In genomic region chr1:233113009-233113712, GRCh38 we compare ENCODE assay signal across 8 cellular contexts.
DNase-seq lines count a peak whose midpoint lies in the region; ATAC-seq and TF ChIP-seq lines count a peak whose summit lies in the region.

No MANE protein-coding gene starts in this region.

- H3K27ac ChIP-seq in dorsolateral prefrontal cortex, result peak overlapping the region in 54 of 59 donors; percentile 3 to 89 (median 66)
- H3K27ac ChIP-seq in lower lobe of right lung, result peak overlapping the region; percentile 76
- H3K27ac ChIP-seq in testis, result no peak overlapping the region

- no peak for TF ChIP-seq POLR2A in testis (IDR thresholded peaks at IDR 0.05)

- H3K9me3 ChIP-seq in lower lobe of right lung, result no peaks in the 10 kb centered on the region
- H3K9me3 ChIP-seq in testis, result no peaks in the 10 kb centered on the region

- H3K4me3 ChIP-seq in dorsolateral prefrontal cortex (peak overlapping the region in 22 of 59 donors; percentile 3 to 38 (median 16)), lower lobe of right lung (peak overlapping the region; percentile 7), testis (no peak overlapping the region)

- H3K36me3 ChIP-seq in lower lobe of right lung, result no peaks in the 10 kb centered on the region
- H3K36me3 ChIP-seq in testis (ENCODE audit: low read depth, missing control alignments), result no peaks in the 10 kb centered on the region

- DNase-seq in AG08396 (ENCODE audit: low spot score), result peak; percentile 84
- DNase-seq in SK-N-DZ (ENCODE audit: low spot score), result peak; percentile 5
- DNase-seq in dorsolateral prefrontal cortex, result peak in 7 of 10 donors; percentile 28 to 71 (median 38)
- peak; percentile 82 for DNase-seq in lower lobe of right lung
- peak; percentile 32 for DNase-seq in testis
- DNase-seq in NCI-H774 (lab: John Stamatoyannopoulos, UW), result no peak

- H3K4me1 ChIP-seq in lower lobe of right lung (peaks cover 38% of the 10 kb centered on the region), testis (no peaks in the 10 kb centered on the region)

- TF ChIP-seq CTCF in dorsolateral prefrontal cortex (IDR thresholded peaks at IDR 0.05 in 54 of 56, conservative IDR thresholded peaks at IDR 0.05 in 2 of 56; ENCODE audit: low read depth in 1 of 56, partially characterized antibody in 56 of 56) (no peak), lower lobe of right lung (IDR thresholded peaks at IDR 0.05) (no peak), testis (IDR thresholded peaks at IDR 0.05) (no peak)

- 64 to 69% methylated on average over 7 of the region's 7 CpGs for WGBS in testis, 2 donors

- no peaks in the 10 kb centered on the region for H3K27me3 ChIP-seq in dorsolateral prefrontal cortex
- H3K27me3 ChIP-seq in lower lobe of right lung (ENCODE audit: low read depth), result no peaks in the 10 kb centered on the region
- H3K27me3 ChIP-seq in testis, result no peaks in the 10 kb centered on the region

- intact Hi-C loops in dorsolateral prefrontal cortex (cut with DNase I) (no loop called here), lower lobe of right lung (cut with DNase I) (no loop called here), testis (cut with DNase I; ENCODE audit: low total_unique reads) (no loop called here)

- ATAC-seq in GM18517 (IDR thresholded peaks at IDR 0.05; ENCODE audit: unreplicated experiment) (peak; percentile 68), HG03432 (IDR thresholded peaks at IDR 0.05; ENCODE audit: unreplicated experiment) (peak; percentile 86), lower lobe of right lung (peak; percentile 89 to 92)

Comparison
In these comparisons a context has a peak if more than half of its experiments do, and no peak if none do; other contexts are left out.
1. H3K27ac ChIP-seq: peak in dorsolateral prefrontal cortex (54 of 59) and lower lobe of right lung (single experiment); none in testis (0 of 2).
2. Peak in every context shown above with its lines, with median percentiles within 50 percentile points of each other: ATAC-seq.